9 cellular contexts compared by ENCODE assay signal in the genomic region with DNA sequence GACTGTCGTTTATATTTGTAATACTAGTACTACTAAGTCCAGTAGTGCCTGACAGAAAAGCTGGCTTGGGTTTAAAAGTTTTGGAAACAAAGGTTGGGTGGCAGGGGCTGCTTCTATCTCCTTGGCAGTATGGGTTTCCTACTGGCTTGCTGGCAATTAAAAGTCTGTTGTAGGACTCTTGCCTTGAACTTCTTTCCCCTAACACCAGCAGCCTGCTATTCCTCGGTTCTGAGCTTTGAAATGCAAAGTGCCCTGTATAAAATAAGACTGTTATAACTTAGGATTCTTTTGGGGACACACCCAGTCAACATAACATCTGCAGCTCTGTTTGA. TPM values are rescaled to one million over a fixed set of nuclear protein-coding genes. Genes with fewer than 3 reads are reported as not detected.
DNase-seq lines count a peak whose midpoint lies in the region; ATAC-seq and TF ChIP-seq lines count a peak whose summit lies in the region.
"Had no signal": no experiment of that assay in that cellular context is flagged by ENCODE, and none has a peak within 500 bp of the region (broad histone marks: within the 10 kb centered on the region; RNA-seq: fewer than 3 reads in every experiment).

No MANE protein-coding gene starts in this region.

- no peak for TF ChIP-seq POLR2A in lower leg skin (IDR thresholded peaks at IDR 0.05)
- no peak for TF ChIP-seq POLR2A in transverse colon (IDR thresholded peaks at IDR 0.05)

- H3K27ac Mint-ChIP-seq in activated naive CD4-positive, alpha-beta T cell treated with anti-CD3 and anti-CD28 coated beads, Interleukin-2, amount 10 ng/mL, durations not matched to agents 7 days and 5 days = peak overlapping the region; percentile 63

- H3K4me3 ChIP-seq in ascending aorta (peak overlapping the region; percentile 72 to 97), lower leg skin (ENCODE audit: low read depth, poor library complexity, severe bottlenecking) (peak overlapping the region; percentile 66), transverse colon (peak overlapping the region; percentile 80 to 98 (median 98))

- TF ChIP-seq EP300 in transverse colon (IDR thresholded peaks at IDR 0.05; ENCODE audit: low read depth) = no peak

- H3K36me3 ChIP-seq in ascending aorta = no peaks in the 10 kb centered on the region
- H3K36me3 ChIP-seq in transverse colon = no peaks in the 10 kb centered on the region

- no peaks in the 10 kb centered on the region for H3K9me3 ChIP-seq in ascending aorta
- H3K9me3 ChIP-seq in transverse colon = no peaks in the 10 kb centered on the region

- H3K4me3 Mint-ChIP-seq in activated naive CD4-positive, alpha-beta T cell treated with anti-CD3 and anti-CD28 coated beads, Interleukin-2, amount 10 ng/mL, durations not matched to agents 7 days and 5 days = peak overlapping the region; percentile 81

- peaks cover 30% of the 10 kb centered on the region for H3K4me1 Mint-ChIP-seq in activated naive CD4-positive, alpha-beta T cell treated with anti-CD3 and anti-CD28 coated beads, Interleukin-2, amount 10 ng/mL, durations not matched to agents 7 days and 5 days

- no peaks in the 10 kb centered on the region for H3K9me3 Mint-ChIP-seq in activated naive CD4-positive, alpha-beta T cell treated with anti-CD3 and anti-CD28 coated beads, Interleukin-2, amount 10 ng/mL, durations not matched to agents 7 days and 5 days

- WGBS in lower leg skin, 2 donors = 3 to 7% methylated on average over 2 of the region's 2 CpGs
- 9 to 10% methylated on average over 2 of the region's 2 CpGs for WGBS in transverse colon (ENCODE audit: low coverage in 1 of 2), 2 donors

- peaks cover 6 to 28% of the 10 kb centered on the region in 2 donors for H3K4me1 ChIP-seq in ascending aorta
- peaks cover 16 to 54% (median 28%) of the 10 kb centered on the region in 4 donors for H3K4me1 ChIP-seq in transverse colon

- no peak overlapping the region for H3K27ac ChIP-seq in ascending aorta
- peak overlapping the region; percentile 96 to 99 (median 98) for H3K27ac ChIP-seq in transverse colon

- intact Hi-C loops in ascending aorta (cut with DNase I) = loop anchor here (5.0 to 10.0 kb wide), 5 partner anchors 72 to 495 kb away; partner anchors contain the start of genes LIPT2, PGM2L1, SPCS2 and XRRA1
- intact Hi-C loops in lower leg skin (cut with DNase I; ENCODE audit: low total_unique reads) = no loop called here
- intact Hi-C loops in transverse colon (cut with DNase I; ENCODE audit: low total_unique reads) = no loop called here

- in situ Hi-C loops in transverse colon (cut with MboI; ENCODE audit: low pct_ligation_motif_present in 1 of 4, low pct_unique_long_range_greater_than_20kb in 1 of 4, low sequenced_read_pairs in 3 of 4) = loop anchor here in 3 of 4 donors (25.0 kb wide), 2 partner anchors 138 to 288 kb away; partner anchors contain the start of gene KCNE3 (in 3 of the 3)

- H3K27me3 ChIP-seq in ascending aorta (no peaks in the 10 kb centered on the region), transverse colon (no peaks in the 10 kb centered on the region)

- TF ChIP-seq CTCF in ascending aorta (IDR thresholded peaks at IDR 0.05) = no peak
- no peak for TF ChIP-seq CTCF in lower leg skin (IDR thresholded peaks at IDR 0.05)
- no peak for TF ChIP-seq CTCF in transverse colon (IDR thresholded peaks at IDR 0.05)

- peaks cover 9% of the 10 kb centered on the region for H3K36me3 Mint-ChIP-seq in activated naive CD4-positive, alpha-beta T cell treated with anti-CD3 and anti-CD28 coated beads, Interleukin-2, amount 10 ng/mL, durations not matched to agents 7 days and 5 days

- no peak for DNase-seq in activated naive CD4-positive, alpha-beta T cell treated with anti-CD3 and anti-CD28 coated beads, Interleukin-2, amount 10 ng/mL, durations not matched to agents 7 days and 5 days
- no peak for DNase-seq in activated naive CD4-positive, alpha-beta T cell treated with Interleukin-2 at 50 U/mL for 16 hours
- no peak for DNase-seq in ascending aorta (ENCODE audit: low spot score in 2 of 2)
- no peak for DNase-seq in lower leg skin (ENCODE audit: low spot score in 2 of 2)
- no peak for DNase-seq in transverse colon
- no peak for DNase-seq in SKM-1 (lab: John Stamatoyannopoulos, UW; ENCODE audit: unreplicated experiment)
- DNase-seq in NOMO-1 (lab: John Stamatoyannopoulos, UW; ENCODE audit: unreplicated experiment in 2 of 2) = no peak

- CTCF ChIA-PET in activated naive CD4-positive, alpha-beta T cell treated with anti-CD3 and anti-CD28 coated beads, Interleukin-2, amount 10 ng/mL, durations not matched to agents 7 days and 5 days (lab: Charles Lee) = no interaction called here

- H3K27me3 Mint-ChIP-seq in activated naive CD4-positive, alpha-beta T cell treated with anti-CD3 and anti-CD28 coated beads, Interleukin-2, amount 10 ng/mL, durations not matched to agents 7 days and 5 days = no peaks in the 10 kb centered on the region

- no peak for ATAC-seq in GM21529 (IDR thresholded peaks at IDR 0.05; ENCODE audit: unreplicated experiment)

RNA-seq across cellular contexts. Expression of gene RNF169, which starts 1.3 kb away (rescaled TPM):
- 19.5 TPM for total RNA-seq in ascending aorta
- total RNA-seq in lower leg skin = 10 to 100 TPM; 17.5 to 23.6 (median 21.6) TPM
- 10 to 100 TPM; 15.1 to 22.4 (median 16.6) TPM for total RNA-seq in transverse colon

RNA-seq across cellular contexts. Expression of gene CHRDL2, which starts 18.7 kb away (rescaled TPM):
- total RNA-seq in ascending aorta = not detected
- total RNA-seq in lower leg skin = not detected
- total RNA-seq in transverse colon = 10 to 100 TPM in 1 of 4 donors, 1 to 10 TPM in 3; 2.2 to 20.9 (median 4.0) TPM
- total RNA-seq: RPMI7951 had no signal

Comparison
In these comparisons a context has a peak if more than half of its experiments do, and no peak if none do; other contexts are left out.
1. H3K27ac ChIP-seq: peak in transverse colon (4 of 4); none in ascending aorta (0 of 2).
2. Peak in every context shown above with its lines, with median percentiles within 50 percentile points of each other: H3K4me3 ChIP-seq.